8 cellular contexts compared by ENCODE assay signal in the genomic region with DNA sequence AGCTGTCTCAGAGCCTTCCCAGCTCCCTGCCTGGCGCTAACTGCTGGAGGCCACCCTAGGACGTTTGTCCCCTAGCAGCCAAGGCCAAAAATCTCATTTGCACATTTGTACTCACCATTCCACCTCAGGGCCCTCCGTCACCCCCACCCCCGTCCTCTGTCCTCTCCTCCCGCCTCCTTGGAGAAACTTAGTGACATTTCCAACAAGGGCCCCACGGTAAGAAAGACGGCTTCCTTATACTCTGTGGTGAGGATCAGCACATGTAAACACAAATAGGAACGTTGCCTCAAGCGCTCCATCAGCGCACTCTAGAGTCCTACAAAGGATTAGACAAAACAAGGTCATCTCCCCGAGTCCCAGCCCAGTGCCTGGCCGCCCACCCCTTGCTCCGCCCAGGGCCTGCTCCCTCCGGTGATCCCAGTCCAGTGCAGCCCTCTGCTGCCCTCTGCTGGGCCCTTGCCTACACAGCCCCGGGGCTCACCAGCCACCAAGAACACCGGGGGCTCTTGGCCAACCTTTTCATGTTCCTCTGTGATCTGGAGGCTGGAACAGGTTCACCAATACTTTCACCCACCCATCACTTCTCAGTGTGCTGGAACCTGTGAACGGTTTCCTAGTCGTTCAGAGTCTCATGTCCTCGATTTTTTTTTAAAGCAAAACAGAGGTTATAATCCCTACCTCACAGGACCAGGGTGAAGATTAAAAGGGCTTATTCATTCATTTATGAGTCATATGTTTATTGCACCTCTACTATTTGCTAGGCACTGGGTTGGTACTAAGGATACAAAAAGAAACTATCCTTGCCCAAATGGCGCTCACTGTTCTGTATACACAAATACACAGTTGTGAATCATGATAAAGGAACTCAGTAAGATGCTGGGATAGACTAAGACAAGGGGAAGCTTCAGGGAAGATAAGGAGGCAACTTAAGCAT. TPM values are rescaled to one million over a fixed set of nuclear protein-coding genes. Genes with fewer than 3 reads are reported as not detected.
DNase-seq lines count a peak whose midpoint lies in the region; ATAC-seq, FAIRE-seq and TF ChIP-seq lines count a peak whose summit lies in the region.

No MANE protein-coding gene starts in this region.

- WGBS in aorta, 2 donors: 3% methylated on average over 20 of the region's 20 CpGs

- no peaks in the 10 kb centered on the region for H3K9me3 ChIP-seq in astrocyte (ENCODE audit: insufficient read depth, low read depth, low read length)
- no peaks in the 10 kb centered on the region for H3K9me3 ChIP-seq in aorta (ENCODE audit: control insufficient read depth, low read length)

- no peaks in the 10 kb centered on the region for H4K20me1 ChIP-seq in astrocyte (ENCODE audit: insufficient read depth, low read length)

- H3K9ac ChIP-seq in astrocyte (ENCODE audit: low read length) (peak overlapping the region; percentile 79), rectal smooth muscle tissue (ENCODE audit: low read length) (no peak overlapping the region)

- H3K4me3 ChIP-seq in astrocyte (ENCODE audit: insufficient read depth, low read depth, low read length): peak overlapping the region; percentile 57
- H3K4me3 ChIP-seq in rectal smooth muscle tissue (ENCODE audit: low read length): peak overlapping the region; percentile 40
- H3K4me3 ChIP-seq in aorta (ENCODE audit: low read length in 2 of 2): no peak overlapping the region

- H3K4me3 Mint-ChIP-seq in astrocyte (ENCODE audit: unreplicated experiment): peak overlapping the region; percentile 42

- H3K27ac Mint-ChIP-seq in astrocyte (ENCODE audit: unreplicated experiment): peak overlapping the region; percentile 75

- peaks cover 14% of the 10 kb centered on the region for H3K27me3 Mint-ChIP-seq in astrocyte (ENCODE audit: low read depth, unreplicated experiment)

- H3K36me3 Mint-ChIP-seq in astrocyte (ENCODE audit: low read depth, unreplicated experiment): no peaks in the 10 kb centered on the region

- intact Hi-C loops in aorta (cut with DNase I): loop anchor here (1.0 to 10.0 kb wide), 8 partner anchors 88 to 411 kb away; partner anchors contain the start of gene LYVE1 (in 1 of the 2)

- no peaks in the 10 kb centered on the region for H3K36me3 ChIP-seq in astrocyte (ENCODE audit: insufficient read depth, low read length)
- H3K36me3 ChIP-seq in rectal smooth muscle tissue (ENCODE audit: control insufficient read depth, insufficient read depth, low read length): no peaks in the 10 kb centered on the region
- H3K36me3 ChIP-seq in aorta (ENCODE audit: control insufficient read depth in 1 of 2, insufficient read depth in 2 of 2, low read length in 1 of 2): no peaks in the 10 kb centered on the region

- TF ChIP-seq CTCF in astrocyte (IDR thresholded peaks at IDR 0.05; ENCODE audit: insufficient read depth, low read depth, low read length): peak; percentile 93

- H3K4me1 ChIP-seq in astrocyte (ENCODE audit: insufficient read depth, low read length) (peaks cover 13% of the 10 kb centered on the region), rectal smooth muscle tissue (ENCODE audit: control insufficient read depth, insufficient read depth, low read length) (peaks cover 5% of the 10 kb centered on the region), aorta (ENCODE audit: control insufficient read depth in 1 of 2, insufficient read depth in 2 of 2, low read length in 2 of 2) (peaks cover 0 to 2% of the 10 kb centered on the region in 2 donors)

- peak; percentile 88 for FAIRE-seq in GM18507 (lab: Jason Lieb, UNC)
- peak; percentile 96 for FAIRE-seq in astrocyte (lab: Jason Lieb, UNC)

- peaks cover 22% of the 10 kb centered on the region for H3K4me1 Mint-ChIP-seq in astrocyte (ENCODE audit: low read depth, unreplicated experiment)

- H3K27me3 ChIP-seq in astrocyte (ENCODE audit: insufficient read depth, low read length) (no peaks in the 10 kb centered on the region), rectal smooth muscle tissue (ENCODE audit: control insufficient read depth, insufficient read depth, low read length) (no peaks in the 10 kb centered on the region), aorta (ENCODE audit: control insufficient read depth in 1 of 2, insufficient read depth in 2 of 2, low read length in 1 of 2) (no peaks in the 10 kb centered on the region)

- DNase-seq in GM18507 (ENCODE audit: extremely low spot score, insufficient read length, low read depth) (peak; percentile 80), NCI-H187 treated with DMSO at 0.1 percent for 48 hours (lab: John Stamatoyannopoulos, UW) (peak; percentile 40), T-helper 9 cell (peak; percentile 87), astrocyte (ENCODE audit: low read depth) (peak; percentile 82), hepatic stellate cell (ENCODE audit: low spot score) (peak; percentile 93), aorta (peak; percentile 97 to 98)

- H3K79me2 ChIP-seq in astrocyte (ENCODE audit: insufficient read depth, low read length): no peaks in the 10 kb centered on the region

- peak; percentile 97 for ATAC-seq in HG02981 (IDR thresholded peaks at IDR 0.05; ENCODE audit: unreplicated experiment)
- ATAC-seq in aorta (ENCODE audit: low FRiP score): peak; percentile 99

- peak overlapping the region; percentile 70 for H2AFZ ChIP-seq in astrocyte (ENCODE audit: low read depth, low read length)

- H3K27ac ChIP-seq in astrocyte (ENCODE audit: low read depth, low read length): peak overlapping the region; percentile 78
- peak overlapping the region; percentile 63 for H3K27ac ChIP-seq in rectal smooth muscle tissue (ENCODE audit: low read depth, low read length)
- no peak overlapping the region for H3K27ac ChIP-seq in aorta (ENCODE audit: low read depth in 1 of 2, low read length in 2 of 2)

- H3K4me2 ChIP-seq in astrocyte (ENCODE audit: low read length): peak overlapping the region; percentile 87

- no peaks in the 10 kb centered on the region for H3K9me3 Mint-ChIP-seq in astrocyte (ENCODE audit: unreplicated experiment)

RNA-seq across cellular contexts. Expression of gene CTR9, which starts 15.2 kb away (rescaled TPM):
- total RNA-seq in astrocyte (29.3 and 36.0 TPM in 2 replicates), aorta (10 to 100 TPM; 29.7 to 32.2 TPM)
- polyA plus RNA-seq in aorta: 10 to 100 TPM; 10.8 to 12.6 TPM

RNA-seq across cellular contexts. Expression of gene IRAG1, which starts 42.2 kb away (rescaled TPM):
- total RNA-seq in astrocyte (3.7 and 5.4 TPM in 2 replicates), aorta (100 to 1,000 TPM; 189 to 518 TPM)
- polyA plus RNA-seq in aorta: 100 to 1,000 TPM in 1 of 2 donors, 10 to 100 TPM in 1; 92.3 to 135 TPM

Comparison
In these comparisons a context has a peak if more than half of its experiments do, and no peak if none do; other contexts are left out.
1. DNase-seq: peak in every context shown above with its lines; median percentile 98 in aorta; 93 in hepatic stellate cell; 87 in T-helper 9 cell; 82 in astrocyte; 80 in GM18507; 40 in NCI-H187 treated with DMSO at 0.1 percent for 48 hours.
2. H3K27ac ChIP-seq: peak in astrocyte (single experiment) and rectal smooth muscle tissue (single experiment); none in aorta (0 of 2).
3. H3K4me3 ChIP-seq: peak in astrocyte (single experiment) and rectal smooth muscle tissue (single experiment); none in aorta (0 of 2).
4. RNA of gene IRAG1, which starts 42.2 kb away (total RNA-seq): 189 to 518 TPM in aorta; 3.7 to 5.4 TPM in astrocyte; every median in the first group is over 10 times any median in the second.